ENCODE assay signal across 1 cellular context in the genomic region with DNA sequence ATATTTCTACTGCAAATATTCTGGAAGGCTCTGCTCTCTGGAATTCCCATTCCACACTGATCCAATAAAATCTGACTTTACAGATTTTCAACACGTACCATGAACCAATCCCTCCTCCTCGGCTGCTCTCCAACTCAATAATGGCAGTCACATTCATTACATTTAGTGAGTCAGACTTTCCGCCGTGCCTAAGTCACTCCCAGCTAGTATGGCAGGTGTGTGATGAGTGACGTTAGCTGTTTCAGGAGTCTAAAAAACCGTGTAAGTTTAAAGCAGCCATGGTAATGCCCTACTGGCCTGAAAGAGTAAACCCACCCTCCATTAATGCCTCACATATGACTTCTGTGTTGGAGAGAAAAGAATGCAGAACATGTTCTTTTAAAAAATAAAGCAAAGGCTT.
TF ChIP-seq lines count a peak whose summit lies in the region.

No MANE protein-coding gene starts in this region.

TF ChIP-seq in IMR-90, 13 proteins besides CTCF, POLR2A, EP300 and RAD21:
- TF ChIP-seq SMC3 (IDR thresholded peaks at IDR 0.05; ENCODE audit: low read depth, low read length) (no peak), CHD1 (IDR thresholded peaks at IDR 0.05; ENCODE audit: low read depth, low read length) (no peak), MAFK (IDR thresholded peaks at IDR 0.05; ENCODE audit: low read depth, low read length) (no peak), CEBPB (IDR thresholded peaks at IDR 0.05; ENCODE audit: low read depth, low read length) (no peak), FOS (IDR thresholded peaks at IDR 0.05; ENCODE audit: low read depth, low read length) (no peak), NFE2L2 (IDR thresholded peaks at IDR 0.05; ENCODE audit: low read depth, low read length) (no peak), MAZ (IDR thresholded peaks at IDR 0.05; ENCODE audit: borderline replicate concordance, low read depth, low read length) (no peak), BHLHE40 (IDR thresholded peaks at IDR 0.05; ENCODE audit: low read depth, low read length) (no peak)
- TF ChIP-seq, protein P1, sequence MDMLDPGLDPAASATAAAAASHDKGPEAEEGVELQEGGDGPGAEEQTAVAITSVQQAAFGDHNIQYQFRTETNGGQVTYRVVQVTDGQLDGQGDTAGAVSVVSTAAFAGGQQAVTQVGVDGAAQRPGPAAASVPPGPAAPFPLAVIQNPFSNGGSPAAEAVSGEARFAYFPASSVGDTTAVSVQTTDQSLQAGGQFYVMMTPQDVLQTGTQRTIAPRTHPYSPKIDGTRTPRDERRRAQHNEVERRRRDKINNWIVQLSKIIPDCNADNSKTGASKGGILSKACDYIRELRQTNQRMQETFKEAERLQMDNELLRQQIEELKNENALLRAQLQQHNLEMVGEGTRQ (IDR thresholded peaks at IDR 0.05; ENCODE audit: low read depth, low read length) = no peak
